Comparison of ENCODE assay signal across 8 cellular contexts in the genomic region with DNA sequence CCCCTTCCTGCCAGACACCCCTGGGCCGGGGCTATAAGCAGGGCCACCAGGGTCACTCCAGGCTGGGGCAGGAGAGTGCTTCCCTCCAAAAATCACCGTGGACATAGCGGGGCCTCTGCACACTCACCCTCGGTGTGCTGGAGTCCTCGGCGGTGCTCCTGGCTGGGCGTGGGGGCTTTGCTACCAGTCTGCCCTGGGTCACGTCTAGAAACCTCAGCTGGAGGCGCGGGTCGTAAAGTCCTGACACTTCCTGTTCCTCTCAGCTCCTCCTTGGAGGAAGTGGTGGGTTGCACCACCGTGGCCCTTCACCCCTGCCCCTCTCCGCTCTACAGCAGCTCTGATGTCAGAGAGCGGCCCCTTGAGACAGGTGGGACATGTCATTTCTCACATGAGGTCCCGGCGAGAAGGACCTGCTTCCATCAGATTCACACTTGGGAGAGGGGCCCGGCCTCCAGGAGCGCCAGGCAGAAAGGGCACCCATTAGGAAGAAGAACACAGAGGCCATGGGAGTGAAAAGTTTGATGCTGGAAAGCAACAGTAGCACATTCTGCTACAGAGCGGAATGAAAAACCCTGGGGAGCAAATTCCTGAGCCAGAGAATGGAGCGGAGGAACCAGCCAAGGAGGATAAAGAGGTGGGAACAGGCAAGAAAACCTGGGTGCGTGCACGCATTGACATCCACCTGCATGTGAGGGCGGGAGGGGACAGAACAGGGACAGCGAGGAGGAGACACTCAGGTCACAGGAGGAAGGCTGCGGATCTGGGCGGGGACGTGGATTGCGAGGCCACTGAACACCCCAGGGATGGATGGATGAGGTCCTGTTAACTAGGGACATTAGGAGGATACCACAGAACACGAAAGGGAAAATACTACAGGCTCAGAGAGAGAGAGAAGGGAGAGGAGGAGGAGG. TPM values are rescaled to one million over a fixed set of nuclear protein-coding genes. Genes with fewer than 3 reads are reported as not detected.
A peak's percentile ranks its signal among the peaks of the same experiment; 100 is the strongest.
DNase-seq lines count a peak whose midpoint lies in the region; ATAC-seq and TF ChIP-seq lines count a peak whose summit lies in the region.

Gene ITGB2 (minus strand): TSS at position 206 of the 911 bp plus-strand sequence. CDS start 10,117 bp downstream, outside the sequence.

- H3K27me3 Mint-ChIP-seq in activated CD8-positive, alpha-beta memory T cell treated with anti-CD3 and anti-CD28 coated beads, Interleukin-2, amount 10 ng/mL, durations not matched to agents 7 days and 5 days, result no peaks in the 10 kb centered on the region

- H3K27ac ChIP-seq in layer of hippocampus (ENCODE audit: low read depth, low read length), result peak within 1 kb of the TSS; percentile 30

- peak; percentile 77 for ATAC-seq in activated CD8-positive, alpha-beta memory T cell treated with anti-CD3 and anti-CD28 coated beads, Interleukin-2, amount 10 ng/mL, durations not matched to agents 7 days and 5 days
- peak; percentile 88 for ATAC-seq in stimulated activated effector memory CD8-positive, alpha-beta T cell treated with anti-CD3 and anti-CD28 coated beads, Interleukin-12 subunit alpha, Interleukin-12 subunit beta, amount 100 ng/mL, for 72 hours
- ATAC-seq in HG02938 (IDR thresholded peaks at IDR 0.05; ENCODE audit: unreplicated experiment), result no peak

- H3K27ac Mint-ChIP-seq in activated CD8-positive, alpha-beta memory T cell treated with anti-CD3 and anti-CD28 coated beads, Interleukin-2, amount 10 ng/mL, durations not matched to agents 7 days and 5 days, result peak within 1 kb of the TSS; percentile 85
- peak within 1 kb of the TSS; percentile 96 for H3K27ac Mint-ChIP-seq in stimulated activated effector memory CD8-positive, alpha-beta T cell treated with anti-CD3 and anti-CD28 coated beads, Interleukin-12 subunit alpha, Interleukin-12 subunit beta, amount 100 ng/mL, for 72 hours

- no peaks in the 10 kb centered on the region for H3K27me3 ChIP-seq in layer of hippocampus (ENCODE audit: control insufficient read depth, insufficient read depth, low read length)

- H3K4me1 Mint-ChIP-seq in activated CD8-positive, alpha-beta memory T cell treated with anti-CD3 and anti-CD28 coated beads, Interleukin-2, amount 10 ng/mL, durations not matched to agents 7 days and 5 days, result peaks cover 64% of the 10 kb centered on the region
- H3K4me1 Mint-ChIP-seq in stimulated activated effector memory CD8-positive, alpha-beta T cell treated with anti-CD3 and anti-CD28 coated beads, Interleukin-12 subunit alpha, Interleukin-12 subunit beta, amount 100 ng/mL, for 72 hours, result peaks cover 81% of the 10 kb centered on the region

- H3K9me3 Mint-ChIP-seq in activated CD8-positive, alpha-beta memory T cell treated with anti-CD3 and anti-CD28 coated beads, Interleukin-2, amount 10 ng/mL, durations not matched to agents 7 days and 5 days (ENCODE audit: low read depth), result no peaks in the 10 kb centered on the region
- no peaks in the 10 kb centered on the region for H3K9me3 Mint-ChIP-seq in stimulated activated effector memory CD8-positive, alpha-beta T cell treated with anti-CD3 and anti-CD28 coated beads, Interleukin-12 subunit alpha, Interleukin-12 subunit beta, amount 100 ng/mL, for 72 hours

- in situ Hi-C loops in GM18951 (cut with MboI; ENCODE audit: low sequenced_read_pairs, unreplicated experiment), result no loop called here

- H3K36me3 Mint-ChIP-seq in activated CD8-positive, alpha-beta memory T cell treated with anti-CD3 and anti-CD28 coated beads, Interleukin-2, amount 10 ng/mL, durations not matched to agents 7 days and 5 days, result peaks cover 35% of the 10 kb centered on the region
- peaks cover 62% of the 10 kb centered on the region for H3K36me3 Mint-ChIP-seq in stimulated activated effector memory CD8-positive, alpha-beta T cell treated with anti-CD3 and anti-CD28 coated beads, Interleukin-12 subunit alpha, Interleukin-12 subunit beta, amount 100 ng/mL, for 72 hours

- peak within 1 kb of the TSS; percentile 94 for H3K4me3 ChIP-seq in Jurkat, Clone E6-1 (ENCODE audit: low read length)

- CTCF ChIA-PET in activated CD8-positive, alpha-beta memory T cell treated with anti-CD3 and anti-CD28 coated beads, Interleukin-2, amount 10 ng/mL, durations not matched to agents 7 days and 5 days (lab: Charles Lee), result interaction anchor here (1.0 to 11.1 kb wide), 3 partner anchors 9 to 207 kb away, joined by 3 to 185 read pairs (median 11); no protein-coding TSS in a partner anchor

- peak within 1 kb of the TSS; percentile 91 for H3K4me3 Mint-ChIP-seq in activated CD8-positive, alpha-beta memory T cell treated with anti-CD3 and anti-CD28 coated beads, Interleukin-2, amount 10 ng/mL, durations not matched to agents 7 days and 5 days
- peak within 1 kb of the TSS; percentile 98 for H3K4me3 Mint-ChIP-seq in stimulated activated effector memory CD8-positive, alpha-beta T cell treated with anti-CD3 and anti-CD28 coated beads, Interleukin-12 subunit alpha, Interleukin-12 subunit beta, amount 100 ng/mL, for 72 hours

- peak; percentile 65 for TF ChIP-seq POLR2A in GM18951 (IDR thresholded peaks at IDR 0.05; ENCODE audit: extremely low read depth, insufficient read depth, insufficient read length)

- peak; percentile 69 for DNase-seq in Jurkat, Clone E6-1 (ENCODE audit: low read depth, low spot score)
- peak; percentile 88 for DNase-seq in activated CD8-positive, alpha-beta memory T cell treated with anti-CD3 and anti-CD28 coated beads, Interleukin-2, amount 10 ng/mL, durations not matched to agents 7 days and 5 days
- DNase-seq in stimulated activated effector memory CD8-positive, alpha-beta T cell treated with anti-CD3 and anti-CD28 coated beads, Interleukin-12 subunit alpha, Interleukin-12 subunit beta, amount 100 ng/mL, for 72 hours (ENCODE audit: low spot score in 2 of 2), result peak; percentile 33 to 78
- DNase-seq in OCI-M2 (lab: John Stamatoyannopoulos, UW; ENCODE audit: unreplicated experiment), result no peak
- DNase-seq in NCI-H146 treated with DMSO at 0.1 percent for 48 hours (lab: John Stamatoyannopoulos, UW; ENCODE audit: unreplicated experiment), result no peak

RNA-seq across cellular contexts. Expression of gene ITGB2, which starts in this region (rescaled TPM):
- 108 TPM for polyA plus RNA-seq in Jurkat, Clone E6-1 (2012; ENCODE audit: insufficient read depth, insufficient read length)
- 100 to 1,000 TPM; 336 to 372 TPM for total RNA-seq in activated CD8-positive, alpha-beta memory T cell treated with anti-CD3 and anti-CD28 coated beads, Interleukin-2, amount 10 ng/mL, durations not matched to agents 7 days and 5 days

Comparison
In these comparisons a context has a peak if more than half of its experiments do, and no peak if none do; other contexts are left out.
1. DNase-seq: peak in Jurkat, Clone E6-1 (single experiment), activated CD8-positive, alpha-beta memory T cell treated with anti-CD3 and anti-CD28 coated beads, Interleukin-2, amount 10 ng/mL, durations not matched to agents 7 days and 5 days (single experiment) and stimulated activated effector memory CD8-positive, alpha-beta T cell treated with anti-CD3 and anti-CD28 coated beads, Interleukin-12 subunit alpha, Interleukin-12 subunit beta, amount 100 ng/mL, for 72 hours (2 of 2); none in OCI-M2 (single experiment) and NCI-H146 treated with DMSO at 0.1 percent for 48 hours (single experiment).